In the genomic region with DNA sequence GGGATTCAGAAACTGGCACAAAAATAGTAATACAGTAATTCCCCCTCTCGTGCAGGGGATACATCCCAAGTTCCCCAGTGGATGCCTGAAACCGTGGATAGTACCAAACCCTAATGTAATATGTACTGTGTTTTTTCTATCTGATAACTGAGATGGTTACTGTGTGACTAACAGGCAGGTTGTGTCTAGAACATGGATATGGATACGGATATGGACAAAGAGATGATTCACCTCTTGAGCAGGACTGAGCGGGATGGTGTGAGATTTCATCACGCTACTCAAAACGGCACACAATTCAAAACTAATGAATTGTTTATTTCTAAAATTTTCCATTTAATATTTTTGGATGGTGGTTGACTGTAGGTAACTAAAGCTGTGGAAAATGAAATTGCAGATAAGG, we compare ENCODE assay signal across 20 cellular contexts. TPM values are rescaled to one million over a fixed set of nuclear protein-coding genes. Genes with fewer than 3 reads are reported as not detected.
A peak's percentile ranks its signal among the peaks of the same experiment; 100 is the strongest.
DNase-seq lines count a peak whose midpoint lies in the region; ATAC-seq, FAIRE-seq and TF ChIP-seq lines count a peak whose summit lies in the region.
"Had no signal": no experiment of that assay in that cellular context is flagged by ENCODE, and none has a peak within 500 bp of the region (broad histone marks: within the 10 kb centered on the region; RNA-seq: fewer than 3 reads in every experiment).

No MANE protein-coding gene starts in this region.

- H2AFZ ChIP-seq in HepG2 (ENCODE audit: low read length) = no peak overlapping the region

- H3K27ac ChIP-seq in HepG2 (ENCODE audit: extremely low read length, insufficient read depth, low read length) = no peak overlapping the region
- no peak overlapping the region for H3K27ac ChIP-seq in right lobe of liver
- no peak overlapping the region for H3K27ac ChIP-seq in heart right ventricle
- H3K27ac ChIP-seq: C4-2B, cardiac muscle cell, tibial nerve had no signal

- H3K4me2 ChIP-seq in HepG2 (ENCODE audit: low read depth, low read length) = no peak overlapping the region

- no peak for TF ChIP-seq CTCF in HepG2 (CRISPR knock-in tag; IDR thresholded peaks at IDR 0.05)
- no peak for TF ChIP-seq CTCF in right lobe of liver (IDR thresholded peaks at IDR 0.05)
- TF ChIP-seq CTCF in astrocyte of the spinal cord (IDR thresholded peaks at IDR 0.05; ENCODE audit: low read depth, low read length) = no peak
- TF ChIP-seq CTCF in heart right ventricle (IDR thresholded peaks at IDR 0.05) = no peak

- DNase-seq in HepG2 (ENCODE audit: low spot score) = no peak
- no peak for DNase-seq in right lobe of liver
- peak; percentile 67 for DNase-seq in astrocyte of the spinal cord (ENCODE audit: low read depth, low spot score)
- peak; percentile 36 for DNase-seq in fibroblast of the conjunctiva (ENCODE audit: low read depth)
- DNase-seq in heart right ventricle = no peak
- no peak for DNase-seq in NCI-H2196 treated with DMSO at 0.1 percent for 48 hours (lab: John Stamatoyannopoulos, UW; ENCODE audit: unreplicated experiment)
- no peak for DNase-seq in stimulated activated CD4-positive, alpha-beta T cell treated with anti-CD3 and anti-CD28 coated beads, Interleukin-15, amount 100 ng/mL, for 24 hours
- no peak for DNase-seq in activated CD4-positive, alpha-beta T cell treated with anti-CD3 and anti-CD28 coated beads for 36 hours
- DNase-seq: activated naive CD8-positive, alpha-beta T cell treated with anti-CD3 and anti-CD28 coated beads for 36 hours; hypothalamus; NCI-H2029 treated with DMSO at 0.1 percent for 48 hours; NCI-H510A; stimulated activated CD4-positive, alpha-beta T cell treated with anti-CD3 and anti-CD28 coated beads, Interleukin-12 subunit alpha, Interleukin-12 subunit beta, amount 100 ng/mL, for 4 hours; T-helper 17 cell had no signal

- intact Hi-C loops in HepG2 (cut with micrococcal nuclease; ENCODE audit: unreplicated experiment) = no loop called here
- intact Hi-C loops in right lobe of liver (cut with DNase I) = no loop called here
- intact Hi-C loops in heart right ventricle (cut with DNase I) = no loop called here
- intact Hi-C loops in activated CD4-positive, alpha-beta T cell treated with anti-CD3 and anti-CD28 coated beads for 36 hours (cut with DNase I, micrococcal nuclease) = no loop called here

- no peak overlapping the region for H3K4me3 ChIP-seq in HepG2 (replicated peaks in 1 of 3; ENCODE audit: insufficient read depth in 1 of 3, low read depth in 2 of 3, low read length in 3 of 3)
- no peak overlapping the region for H3K4me3 ChIP-seq in right lobe of liver
- H3K4me3 ChIP-seq in astrocyte of the spinal cord (ENCODE audit: low read depth, low read length) = no peak overlapping the region
- H3K4me3 ChIP-seq in heart right ventricle = no peak overlapping the region
- H3K4me3 ChIP-seq: cardiac muscle cell, tibial nerve had no signal

- TF ChIP-seq RAD21 in HepG2 (CRISPR knock-in tag; IDR thresholded peaks at IDR 0.05) = no peak

- no peak overlapping the region for H3K27ac Mint-ChIP-seq in activated CD4-positive, alpha-beta T cell treated with anti-CD3 and anti-CD28 coated beads for 36 hours
- H3K27ac Mint-ChIP-seq: activated naive CD8-positive, alpha-beta T cell treated with anti-CD3 and anti-CD28 coated beads for 36 hours; mesothelial cell of epicardium; stimulated activated effector memory CD8-positive, alpha-beta T cell treated with anti-CD3 and anti-CD28 coated beads, Interleukin-12 subunit alpha, Interleukin-12 subunit beta, amount 100 ng/mL, for 72 hours; T-helper 17 cell; WTC11 had no signal

- no peaks in the 10 kb centered on the region for H3K27me3 Mint-ChIP-seq in activated CD4-positive, alpha-beta T cell treated with anti-CD3 and anti-CD28 coated beads for 36 hours
- H3K27me3 Mint-ChIP-seq: activated naive CD8-positive, alpha-beta T cell treated with anti-CD3 and anti-CD28 coated beads for 36 hours; T-helper 17 cell had no signal

- peaks cover 59% of the 10 kb centered on the region for H3K36me3 Mint-ChIP-seq in activated CD4-positive, alpha-beta T cell treated with anti-CD3 and anti-CD28 coated beads for 36 hours (ENCODE audit: low read depth)

- H3K27me3 ChIP-seq in HepG2 (ENCODE audit: control insufficient read depth in 1 of 2, insufficient read depth in 2 of 2, low read length in 2 of 2) = no peaks in the 10 kb centered on the region; a peak in 1 of 5 replicates
- no peaks in the 10 kb centered on the region for H3K27me3 ChIP-seq in right lobe of liver
- no peaks in the 10 kb centered on the region for H3K27me3 ChIP-seq in heart right ventricle
- H3K27me3 ChIP-seq: cardiac muscle cell, tibial nerve had no signal

- H3K9ac ChIP-seq in HepG2 (ENCODE audit: insufficient read depth, low read depth, low read length) = no peak overlapping the region

- BruUV-seq in HepG2 (replicated peaks; lab: Mats Ljungman, UMichigan) = TSS peak; percentile 28

- H3K4me1 Mint-ChIP-seq in activated CD4-positive, alpha-beta T cell treated with anti-CD3 and anti-CD28 coated beads for 36 hours = peaks cover 23% of the 10 kb centered on the region

- no peak for TF ChIP-seq POLR2A in HepG2 (IDR thresholded peaks at IDR 0.05; ENCODE audit: insufficient read depth in 1 of 2, low read depth in 2 of 2, low read length in 2 of 2)
- no peak for TF ChIP-seq POLR2A in right lobe of liver (IDR thresholded peaks at IDR 0.05)

- FAIRE-seq in HepG2 (lab: Jason Lieb, UNC) = no peak

- peaks cover 24% of the 10 kb centered on the region for H3K4me1 ChIP-seq in HepG2 (ENCODE audit: insufficient read depth, low read length)
- peaks cover 0 to 23% (median 6%) of the 10 kb centered on the region in 4 donors for H3K4me1 ChIP-seq in right lobe of liver
- peaks cover 12 to 37% (median 28%) of the 10 kb centered on the region in 9 donors for H3K4me1 ChIP-seq in heart right ventricle

- H3K4me3 Mint-ChIP-seq in activated CD4-positive, alpha-beta T cell treated with anti-CD3 and anti-CD28 coated beads for 36 hours = no peak overlapping the region
- H3K4me3 Mint-ChIP-seq: activated naive CD8-positive, alpha-beta T cell treated with anti-CD3 and anti-CD28 coated beads for 36 hours; mesothelial cell of epicardium; stimulated activated effector memory CD8-positive, alpha-beta T cell treated with anti-CD3 and anti-CD28 coated beads, Interleukin-12 subunit alpha, Interleukin-12 subunit beta, amount 100 ng/mL, for 72 hours; T-helper 17 cell; WTC11 had no signal

- TF ChIP-seq EP300 in HepG2 (IDR thresholded peaks at IDR 0.05; ENCODE audit: low read depth in 2 of 2, low read length in 2 of 2) = no peak
- no peak for TF ChIP-seq EP300 in HepG2 (CRISPR knock-in tag; IDR thresholded peaks at IDR 0.05; ENCODE audit: borderline replicate concordance)

- CTCF ChIA-PET in HepG2 (lab: Yijun Ruan, JAX; ENCODE audit: low intra/inter-chr PET ratio, low total read pairs) = no interaction called here
- CTCF ChIA-PET in activated CD4-positive, alpha-beta T cell treated with anti-CD3 and anti-CD28 coated beads for 36 hours (lab: Charles Lee) = no interaction called here

- H3K9me3 ChIP-seq in HepG2 (ENCODE audit: low read length) = no peaks in the 10 kb centered on the region
- H3K9me3 ChIP-seq in right lobe of liver = no peaks in the 10 kb centered on the region
- no peaks in the 10 kb centered on the region for H3K9me3 ChIP-seq in heart right ventricle
- H3K9me3 ChIP-seq: tibial nerve had no signal

- H3K36me3 ChIP-seq in HepG2 (replicated peaks in 1 of 2; ENCODE audit: control insufficient read depth in 1 of 2, insufficient read depth in 2 of 2, low read length in 2 of 2) (peaks cover 34 to 48% of the 10 kb centered on the region in 2 experiments; a peak in 4 of 5 replicates), right lobe of liver (peaks cover 0 to 64% (median 28%) of the 10 kb centered on the region in 4 donors), heart right ventricle (peaks cover 7 to 77% (median 45%) of the 10 kb centered on the region in 9 donors)

- H3K79me2 ChIP-seq in HepG2 (ENCODE audit: insufficient read depth, low read length) = peaks cover 27% of the 10 kb centered on the region

- in situ Hi-C loops in HepG2 (cut with HindIII; ENCODE audit: extremely low pct_ligation_motif_present, low pct_unique_long_range_greater_than_20kb) (no loop called here), astrocyte of the spinal cord (cut with HindIII; ENCODE audit: low sequenced_read_pairs) (no loop called here)

- 96% methylated on average over 6 of the region's 6 CpGs for WGBS in HepG2 (ENCODE audit: low lambda C conversion rate)
- 88% methylated on average over 6 of the region's 6 CpGs for WGBS in right lobe of liver (ENCODE audit: insufficient coverage, low coverage, low lambda C conversion rate, missing lambda C conversion rate)
- 83 to 84% methylated on average over 6 of the region's 6 CpGs for WGBS in heart right ventricle, 2 donors

- H4K20me1 ChIP-seq in HepG2 (ENCODE audit: insufficient read depth, low read length) = no peaks in the 10 kb centered on the region

- no peak for ATAC-seq in HepG2
- no peak for ATAC-seq in right lobe of liver
- ATAC-seq in heart right ventricle = no peak
- ATAC-seq in activated CD4-positive, alpha-beta T cell treated with anti-CD3 and anti-CD28 coated beads for 36 hours = no peak
- ATAC-seq: stimulated activated effector memory CD8-positive, alpha-beta T cell treated with anti-CD3 and anti-CD28 coated beads, Interleukin-12 subunit alpha, Interleukin-12 subunit beta, amount 100 ng/mL, for 72 hours; T-helper 17 cell; WTC11 had no signal

- no peaks in the 10 kb centered on the region for H3K9me3 Mint-ChIP-seq in activated CD4-positive, alpha-beta T cell treated with anti-CD3 and anti-CD28 coated beads for 36 hours (ENCODE audit: low read depth)
- H3K9me3 Mint-ChIP-seq: activated naive CD8-positive, alpha-beta T cell treated with anti-CD3 and anti-CD28 coated beads for 36 hours; mesothelial cell of epicardium; stimulated activated effector memory CD8-positive, alpha-beta T cell treated with anti-CD3 and anti-CD28 coated beads, Interleukin-12 subunit alpha, Interleukin-12 subunit beta, amount 100 ng/mL, for 72 hours; WTC11 had no signal

- POLR2A ChIA-PET in HepG2 (lab: Yijun Ruan, JAX) = no interaction called here
- POLR2A ChIA-PET in activated CD4-positive, alpha-beta T cell treated with anti-CD3 and anti-CD28 coated beads for 36 hours (lab: Charles Lee) = no interaction called here

RNA-seq across cellular contexts. Expression of a gene that starts 3.4 kb away (rescaled TPM):
- total RNA-seq in HepG2 (2016; rRNA removed; fragmentation: Illumina TruSeq; extraction: Trizol) = 15.2 and 25.5 TPM in 2 replicates
- 5.6 and 7.6 TPM in 2 replicates for total RNA-seq in HepG2 (2016; cell fraction: cytosol; rRNA removed; fragmentation: Illumina TruSeq; extraction: Trizol; ENCODE audit: low read depth)
- total RNA-seq in HepG2 (2016; cell fraction: insoluble cytoplasmic fraction; rRNA removed; fragmentation: Illumina TruSeq; extraction: Trizol) = 13.1 and 25.2 TPM in 2 replicates
- 13.7 and 14.8 TPM in 2 replicates for total RNA-seq in HepG2 (2016; cell fraction: membrane; rRNA removed; fragmentation: Illumina TruSeq; extraction: Trizol)
- 34.3 TPM in 2 replicates for total RNA-seq in HepG2 (2016; cell fraction: nucleus; rRNA removed; fragmentation: Illumina TruSeq; extraction: Trizol)
- 28.6 and 31.3 TPM in 2 replicates for polyA plus RNA-seq in HepG2 (2011; rRNA removed)
- 16.1 and 23.4 TPM in 2 replicates for polyA plus RNA-seq in HepG2 (2011; cell fraction: cytosol; rRNA removed)
- polyA plus RNA-seq in HepG2 (2011; cell fraction: nucleus; rRNA removed) = 145 and 153 TPM in 2 replicates
- 15.5 and 18.8 TPM in 2 replicates for polyA plus RNA-seq in HepG2 (2012)
- 4.3 and 4.6 TPM in 2 replicates for polyA plus RNA-seq in HepG2 (2016; cell fraction: cytosol; fragmentation: Illumina TruSeq; extraction: Trizol; ENCODE audit: low read depth)
- polyA plus RNA-seq in HepG2 (2016; cell fraction: insoluble cytoplasmic fraction; fragmentation: Illumina TruSeq; extraction: Trizol; ENCODE audit: low read depth) = 15.4 and 19.3 TPM in 2 replicates
- polyA plus RNA-seq in HepG2 (2016; cell fraction: membrane; fragmentation: Illumina TruSeq; extraction: Trizol; ENCODE audit: low read depth) = 8.7 and 8.9 TPM in 2 replicates
- polyA plus RNA-seq in HepG2 (2016; cell fraction: nucleus; fragmentation: Illumina TruSeq; extraction: Trizol; ENCODE audit: insufficient read depth, low read depth) = 54.5 and 56.4 TPM in 2 replicates
- 45.6 and 63.7 TPM in 2 replicates for polyA minus RNA-seq in HepG2 (2011; rRNA and poly(A)+ RNA removed; ENCODE audit: low replicate concordance)
- 12.0 and 13.2 TPM in 2 replicates for polyA minus RNA-seq in HepG2 (2011; cell fraction: cytosol; rRNA and poly(A)+ RNA removed)
- polyA minus RNA-seq in HepG2 (2011; cell fraction: nucleus; rRNA and poly(A)+ RNA removed) = 56.3 and 64.5 TPM in 2 replicates
- 10 to 100 TPM; 29.7 to 32.4 (median 30.7) TPM for total RNA-seq in right lobe of liver
- total RNA-seq in heart right ventricle = 10 to 100 TPM; 39.2 to 59.0 (median 45.8) TPM
- 10 to 100 TPM; 29.5 to 39.0 TPM for polyA plus RNA-seq in heart right ventricle
- total RNA-seq in activated CD4-positive, alpha-beta T cell treated with anti-CD3 and anti-CD28 coated beads for 36 hours = 10 to 100 TPM; 62.2 to 70.5 TPM

RNA-seq across cellular contexts. Expression of a gene that starts 9.6 kb away (rescaled TPM):
- total RNA-seq in HepG2 (2016; rRNA removed; fragmentation: Illumina TruSeq; extraction: Trizol) = 29.8 and 32.9 TPM in 2 replicates
- 5.2 and 6.1 TPM in 2 replicates for total RNA-seq in HepG2 (2016; cell fraction: cytosol; rRNA removed; fragmentation: Illumina TruSeq; extraction: Trizol; ENCODE audit: low read depth)
- total RNA-seq in HepG2 (2016; cell fraction: insoluble cytoplasmic fraction; rRNA removed; fragmentation: Illumina TruSeq; extraction: Trizol) = 27.2 and 40.8 TPM in 2 replicates
- 16.4 and 17.8 TPM in 2 replicates for total RNA-seq in HepG2 (2016; cell fraction: membrane; rRNA removed; fragmentation: Illumina TruSeq; extraction: Trizol)
- 26.0 and 29.7 TPM in 2 replicates for total RNA-seq in HepG2 (2016; cell fraction: nucleus; rRNA removed; fragmentation: Illumina TruSeq; extraction: Trizol)
- polyA plus RNA-seq in HepG2 (2011; rRNA removed) = 39.0 and 39.8 TPM in 2 replicates
- polyA plus RNA-seq in HepG2 (2011; cell fraction: cytosol; rRNA removed) = 29.5 and 48.9 TPM in 2 replicates
- 324 and 455 TPM in 2 replicates for polyA plus RNA-seq in HepG2 (2011; cell fraction: nucleus; rRNA removed)
- 22.4 and 34.0 TPM in 2 replicates for polyA plus RNA-seq in HepG2 (2012)
- polyA plus RNA-seq in HepG2 (2016; cell fraction: cytosol; fragmentation: Illumina TruSeq; extraction: Trizol; ENCODE audit: low read depth) = 4.1 and 5.9 TPM in 2 replicates
- 25.7 and 37.2 TPM in 2 replicates for polyA plus RNA-seq in HepG2 (2016; cell fraction: insoluble cytoplasmic fraction; fragmentation: Illumina TruSeq; extraction: Trizol; ENCODE audit: low read depth)
- polyA plus RNA-seq in HepG2 (2016; cell fraction: membrane; fragmentation: Illumina TruSeq; extraction: Trizol; ENCODE audit: low read depth) = 14.3 and 15.5 TPM in 2 replicates
- 119 and 130 TPM in 2 replicates for polyA plus RNA-seq in HepG2 (2016; cell fraction: nucleus; fragmentation: Illumina TruSeq; extraction: Trizol; ENCODE audit: insufficient read depth, low read depth)
- 42.0 and 46.9 TPM in 2 replicates for polyA minus RNA-seq in HepG2 (2011; rRNA and poly(A)+ RNA removed; ENCODE audit: low replicate concordance)
- 8.7 and 10.1 TPM in 2 replicates for polyA minus RNA-seq in HepG2 (2011; cell fraction: cytosol; rRNA and poly(A)+ RNA removed)
- polyA minus RNA-seq in HepG2 (2011; cell fraction: nucleus; rRNA and poly(A)+ RNA removed) = 27.0 and 29.1 TPM in 2 replicates
- 10 to 100 TPM; 16.4 to 34.9 (median 26.1) TPM for total RNA-seq in right lobe of liver
- 10 to 100 TPM; 22.1 to 49.6 (median 26.3) TPM for total RNA-seq in heart right ventricle
- 10 to 100 TPM; 37.5 to 66.6 TPM for polyA plus RNA-seq in heart right ventricle
- total RNA-seq in activated CD4-positive, alpha-beta T cell treated with anti-CD3 and anti-CD28 coated beads for 36 hours = 10 to 100 TPM; 68.6 to 80.0 TPM

RNA-seq across cellular contexts. Expression of a gene that starts 11.6 kb away (rescaled TPM):
- total RNA-seq in HepG2 (2016; rRNA removed; fragmentation: Illumina TruSeq; extraction: Trizol) = 0.07 TPM in 1 of 2 replicates, not detected in the other
- 0.09 TPM in 1 of 2 replicates, not detected in the other for total RNA-seq in HepG2 (2016; cell fraction: cytosol; rRNA removed; fragmentation: Illumina TruSeq; extraction: Trizol; ENCODE audit: low read depth)
- total RNA-seq in HepG2 (2016; cell fraction: insoluble cytoplasmic fraction; rRNA removed; fragmentation: Illumina TruSeq; extraction: Trizol) = 0.09 and 0.13 TPM in 2 replicates
- total RNA-seq in HepG2 (2016; cell fraction: membrane; rRNA removed; fragmentation: Illumina TruSeq; extraction: Trizol) = not detected in 2 replicates
- total RNA-seq in HepG2 (2016; cell fraction: nucleus; rRNA removed; fragmentation: Illumina TruSeq; extraction: Trizol) = 0.28 TPM in 1 of 2 replicates, not detected in the other
- polyA plus RNA-seq in HepG2 (2011; rRNA removed) = 0.05 TPM in 2 replicates
- polyA plus RNA-seq in HepG2 (2011; cell fraction: cytosol; rRNA removed) = 0.03 and 0.04 TPM in 2 replicates
- 0.07 TPM in 1 of 2 replicates, not detected in the other for polyA plus RNA-seq in HepG2 (2011; cell fraction: nucleus; rRNA removed)
- 0.07 and 0.11 TPM in 2 replicates for polyA plus RNA-seq in HepG2 (2012)
- polyA plus RNA-seq in HepG2 (2016; cell fraction: cytosol; fragmentation: Illumina TruSeq; extraction: Trizol; ENCODE audit: low read depth) = 0.09 and 0.11 TPM in 2 replicates
- not detected in 2 replicates for polyA plus RNA-seq in HepG2 (2016; cell fraction: insoluble cytoplasmic fraction; fragmentation: Illumina TruSeq; extraction: Trizol; ENCODE audit: low read depth)
- polyA plus RNA-seq in HepG2 (2016; cell fraction: membrane; fragmentation: Illumina TruSeq; extraction: Trizol; ENCODE audit: low read depth) = not detected in 2 replicates
- polyA plus RNA-seq in HepG2 (2016; cell fraction: nucleus; fragmentation: Illumina TruSeq; extraction: Trizol; ENCODE audit: insufficient read depth, low read depth) = not detected in 2 replicates
- polyA minus RNA-seq in HepG2 (2011; rRNA and poly(A)+ RNA removed; ENCODE audit: low replicate concordance) = 0.12 TPM in 1 of 2 replicates, not detected in the other
- polyA minus RNA-seq in HepG2 (2011; cell fraction: cytosol; rRNA and poly(A)+ RNA removed) = not detected in 2 replicates
- 0.52 TPM in 1 of 2 replicates, not detected in the other for polyA minus RNA-seq in HepG2 (2011; cell fraction: nucleus; rRNA and poly(A)+ RNA removed)
- total RNA-seq in right lobe of liver = under 1 TPM in 3 of 6 experiments, not detected in 3; 0.13 to 0.17 (median 0.14) TPM
- total RNA-seq in heart right ventricle = under 1 TPM in 6 of 10 donors, not detected in 4; 0.15 to 0.25 (median 0.18) TPM
- under 1 TPM; 0.09 to 0.44 TPM for polyA plus RNA-seq in heart right ventricle
- under 1 TPM; 0.37 to 0.44 TPM for total RNA-seq in activated CD4-positive, alpha-beta T cell treated with anti-CD3 and anti-CD28 coated beads for 36 hours

Comparison
In these comparisons a context has a peak if more than half of its experiments do, and no peak if none do; other contexts are left out.
1. DNase-seq: peak in astrocyte of the spinal cord (single experiment) and fibroblast of the conjunctiva (single experiment); none in HepG2 (single experiment), right lobe of liver (0 of 3), heart right ventricle (0 of 2), NCI-H2196 treated with DMSO at 0.1 percent for 48 hours (single experiment), stimulated activated CD4-positive, alpha-beta T cell treated with anti-CD3 and anti-CD28 coated beads, Interleukin-15, amount 100 ng/mL, for 24 hours (single experiment) and activated CD4-positive, alpha-beta T cell treated with anti-CD3 and anti-CD28 coated beads for 36 hours (single experiment).